In genomic region chr2:31202041-31202440, GRCh38 we compare ENCODE assay signal across 30 cellular contexts. TPM values are rescaled to one million over a fixed set of nuclear protein-coding genes. Genes with fewer than 3 reads are reported as not detected.
"Had no signal": no experiment of that assay in that cellular context is flagged by ENCODE, and none has a peak within 500 bp of the region (broad histone marks: within the 10 kb centered on the region; RNA-seq: fewer than 3 reads in every experiment).

No MANE protein-coding gene starts in this region.

- H3K4me3 ChIP-seq: Peyer's patch had no signal

- H3K4me1 ChIP-seq: Peyer's patch had no signal

- H3K36me3 ChIP-seq: brain microvascular endothelial cell, Peyer's patch, WERI-Rb-1 had no signal

- ATAC-seq: activated CD8-positive, alpha-beta T cell treated with anti-CD3 and anti-CD28 coated beads, Interleukin-2, amount 10 ng/mL, durations not matched to agents 7 days and 5 days; PC-3 had no signal

- DNase-seq: activated CD4-positive, alpha-beta T cell treated with anti-CD3 and anti-CD28 coated beads for 1 hour; activated CD4-positive, alpha-beta T cell treated with anti-CD3 and anti-CD28 coated beads for 48 hours; activated CD4-positive, alpha-beta T cell treated with anti-CD3 and anti-CD28 coated beads, Interleukin-2, amount 50 U/mL, for 4 hours; activated CD4-positive, CD25-positive, alpha-beta regulatory T cell; activated CD8-positive, alpha-beta memory T cell treated with anti-CD3 and anti-CD28 coated beads, Interleukin-2, amount 50 U/mL, for 4 hours; activated CD8-positive, alpha-beta T cell treated with anti-CD3 and anti-CD28 coated beads, Interleukin-2, amount 10 ng/mL, durations not matched to agents 7 days and 5 days; activated effector memory CD4-positive, alpha-beta T cell treated with Interleukin-2 at 50 U/mL for 16 hours; activated naive CD4-positive, alpha-beta T cell treated with anti-CD3 and anti-CD28 coated beads, Interleukin-2, amount 10 ng/mL, durations not matched to agents 7 days and 5 days; activated T-cell treated with anti-CD3 and anti-CD28 coated beads, Interleukin-2, amount 50 U/mL, for 48 hours; amniotic stem cell; aorta; brain microvascular endothelial cell; Kasumi-1; KG1; NCI-H1092 treated with DMSO at 0.1 percent for 48 hours; NCI-H1417; NCI-H146; NCI-H187; NCI-H2029 treated with DMSO at 0.1 percent for 48 hours; NCI-H2107; NCI-H2171; NCI-H510A; NCI-H526; NCI-H748 treated with DMSO at 0.1 percent for 48 hours; NK-92 treated with Interleukin-12 subunit alpha and Interleukin-12 subunit beta, amount 100 ng/mL, for 24 hours; PC-3; Peyer's patch; RPMI8226; T1000; WERI-Rb-1 had no signal

- H3K9me3 ChIP-seq: Peyer's patch had no signal

- H3K27me3 ChIP-seq: brain microvascular endothelial cell, Peyer's patch had no signal

- H3K27ac ChIP-seq: brain microvascular endothelial cell, Peyer's patch, WERI-Rb-1 had no signal

RNA-seq across cellular contexts. Expression of gene CAPN14, which starts 15.3 kb away (rescaled TPM):
- total RNA-seq: activated CD8-positive, alpha-beta T cell treated with anti-CD3 and anti-CD28 coated beads, Interleukin-2, amount 10 ng/mL, durations not matched to agents 7 days and 5 days; PC-3 had no signal
